In genomic region chr1:47751188-47751587, GRCh38 we compare ENCODE assay signal across 19 cellular contexts.
DNase-seq lines count a peak whose midpoint lies in the region; ATAC-seq and TF ChIP-seq lines count a peak whose summit lies in the region.
"Had no signal": no experiment of that assay in that cellular context is flagged by ENCODE, and none has a peak within 500 bp of the region (broad histone marks: within the 10 kb centered on the region; RNA-seq: fewer than 3 reads in every experiment).

No MANE protein-coding gene starts in this region.

- no peaks in the 10 kb centered on the region for H3K4me1 Mint-ChIP-seq in activated T-helper 2 cell treated with anti-CD3 and anti-CD28 coated beads, Interferon-gamma antibody, Interleukin-2, Interleukin-4, amounts not matched to agents 10 μg/mL and 5 μg/mL and 100 μg/mL, durations not matched to agents 14 hours and 24 hours and 36 hours (ENCODE audit: low read depth)
- H3K4me1 Mint-ChIP-seq: CD4-positive, alpha-beta memory T cell; stimulated activated effector memory CD8-positive, alpha-beta T cell treated with anti-CD3 and anti-CD28 coated beads, Interleukin-12 subunit alpha, Interleukin-12 subunit beta, amount 100 ng/mL, for 72 hours had no signal

- no peak for ATAC-seq in GM19463 (IDR thresholded peaks at IDR 0.05; ENCODE audit: unreplicated experiment)
- ATAC-seq: stimulated activated effector memory CD8-positive, alpha-beta T cell treated with anti-CD3 and anti-CD28 coated beads, Interleukin-12 subunit alpha, Interleukin-12 subunit beta, amount 100 ng/mL, for 72 hours had no signal

- no peaks in the 10 kb centered on the region for H3K27me3 ChIP-seq in tibial artery
- H3K27me3 ChIP-seq: upper lobe of left lung had no signal

- no peaks in the 10 kb centered on the region for H3K9me3 ChIP-seq in tibial artery
- H3K9me3 ChIP-seq: upper lobe of left lung had no signal

- H3K36me3 Mint-ChIP-seq in activated T-helper 2 cell treated with anti-CD3 and anti-CD28 coated beads, Interferon-gamma antibody, Interleukin-2, Interleukin-4, amounts not matched to agents 10 μg/mL and 5 μg/mL and 100 μg/mL, durations not matched to agents 14 hours and 24 hours and 36 hours (ENCODE audit: low read depth), result no peaks in the 10 kb centered on the region
- H3K36me3 Mint-ChIP-seq: CD4-positive, alpha-beta memory T cell; stimulated activated effector memory CD8-positive, alpha-beta T cell treated with anti-CD3 and anti-CD28 coated beads, Interleukin-12 subunit alpha, Interleukin-12 subunit beta, amount 100 ng/mL, for 72 hours had no signal

- H3K4me3 ChIP-seq in fibroblast of mammary gland (ENCODE audit: control insufficient read depth, low read depth, low read length) (no peak overlapping the region), tibial artery (no peak overlapping the region)
- H3K4me3 ChIP-seq: skin epidermis, upper lobe of left lung had no signal

- intact Hi-C loops in tibial artery (cut with DNase I; ENCODE audit: low total_unique reads), result no loop called here
- intact Hi-C loops in activated T-helper 2 cell treated with anti-CD3 and anti-CD28 coated beads, Interferon-gamma antibody, Interleukin-2, Interleukin-4, amounts not matched to agents 10 μg/mL and 5 μg/mL and 100 μg/mL, durations not matched to agents 14 hours and 24 hours and 36 hours (cut with micrococcal nuclease), result no loop called here

- no peaks in the 10 kb centered on the region for H3K36me3 ChIP-seq in tibial artery
- H3K36me3 ChIP-seq: upper lobe of left lung had no signal

- H3K4me1 ChIP-seq in tibial artery, result peaks cover 0 to 34% (median 21%) of the 10 kb centered on the region in 4 donors

- H3K9me3 Mint-ChIP-seq in activated T-helper 2 cell treated with anti-CD3 and anti-CD28 coated beads, Interferon-gamma antibody, Interleukin-2, Interleukin-4, amounts not matched to agents 10 μg/mL and 5 μg/mL and 100 μg/mL, durations not matched to agents 14 hours and 24 hours and 36 hours, result no peaks in the 10 kb centered on the region
- H3K9me3 Mint-ChIP-seq: CD4-positive, alpha-beta memory T cell; H9; stimulated activated effector memory CD8-positive, alpha-beta T cell treated with anti-CD3 and anti-CD28 coated beads, Interleukin-12 subunit alpha, Interleukin-12 subunit beta, amount 100 ng/mL, for 72 hours had no signal

- H3K27ac ChIP-seq in tibial artery, result peak overlapping the region; percentile 79 to 90
- H3K27ac ChIP-seq: epithelial cell of prostate had no signal

- no peak overlapping the region for H3K27ac Mint-ChIP-seq in activated T-helper 2 cell treated with anti-CD3 and anti-CD28 coated beads, Interferon-gamma antibody, Interleukin-2, Interleukin-4, amounts not matched to agents 10 μg/mL and 5 μg/mL and 100 μg/mL, durations not matched to agents 14 hours and 24 hours and 36 hours
- H3K27ac Mint-ChIP-seq: CD4-positive, alpha-beta memory T cell; H9; stimulated activated effector memory CD8-positive, alpha-beta T cell treated with anti-CD3 and anti-CD28 coated beads, Interleukin-12 subunit alpha, Interleukin-12 subunit beta, amount 100 ng/mL, for 72 hours had no signal

- DNase-seq in NCI-H748 (lab: John Stamatoyannopoulos, UW; ENCODE audit: unreplicated experiment), result peak; percentile 49
- DNase-seq in NCI-H748 treated with DMSO at 0.1 percent for 48 hours (lab: John Stamatoyannopoulos, UW), result no peak
- DNase-seq in NCI-H510A treated with DMSO at 0.1 percent for 48 hours (lab: John Stamatoyannopoulos, UW), result peak; percentile 48
- DNase-seq in fibroblast of mammary gland (ENCODE audit: low read depth), result peak; percentile 8
- no peak for DNase-seq in tibial artery
- no peak for DNase-seq in AG08396 (ENCODE audit: low spot score)
- DNase-seq in activated T-helper 2 cell treated with anti-CD3 and anti-CD28 coated beads, Interferon-gamma antibody, Interleukin-2, Interleukin-4, amounts not matched to agents 10 μg/mL and 5 μg/mL and 100 μg/mL, durations not matched to agents 14 hours and 24 hours and 36 hours (ENCODE audit: low spot score), result no peak
- DNase-seq: amniotic stem cell; CD4-positive, alpha-beta memory T cell; H9; KBM-7; NCI-H146; NCI-H526 treated with DMSO at 0.1 percent for 48 hours; RPMI8226; upper lobe of left lung had no signal

- no peak overlapping the region for H3K4me3 Mint-ChIP-seq in activated T-helper 2 cell treated with anti-CD3 and anti-CD28 coated beads, Interferon-gamma antibody, Interleukin-2, Interleukin-4, amounts not matched to agents 10 μg/mL and 5 μg/mL and 100 μg/mL, durations not matched to agents 14 hours and 24 hours and 36 hours (ENCODE audit: low read depth)
- H3K4me3 Mint-ChIP-seq: CD4-positive, alpha-beta memory T cell; H9; stimulated activated effector memory CD8-positive, alpha-beta T cell treated with anti-CD3 and anti-CD28 coated beads, Interleukin-12 subunit alpha, Interleukin-12 subunit beta, amount 100 ng/mL, for 72 hours had no signal

- TF ChIP-seq CTCF in fibroblast of mammary gland (conservative IDR thresholded peaks at IDR 0.05; ENCODE audit: control insufficient read depth, insufficient read depth, low read depth, low read length) (no peak), tibial artery (IDR thresholded peaks at IDR 0.05) (no peak)

- H3K27me3 Mint-ChIP-seq in activated T-helper 2 cell treated with anti-CD3 and anti-CD28 coated beads, Interferon-gamma antibody, Interleukin-2, Interleukin-4, amounts not matched to agents 10 μg/mL and 5 μg/mL and 100 μg/mL, durations not matched to agents 14 hours and 24 hours and 36 hours (ENCODE audit: low read depth), result no peaks in the 10 kb centered on the region

Comparison
In these comparisons a context has a peak if more than half of its experiments do, and no peak if none do; other contexts are left out.
1. DNase-seq: peak in NCI-H748 (single experiment), NCI-H510A treated with DMSO at 0.1 percent for 48 hours (single experiment) and fibroblast of mammary gland (single experiment); none in NCI-H748 treated with DMSO at 0.1 percent for 48 hours (single experiment), tibial artery (0 of 2), AG08396 (single experiment) and activated T-helper 2 cell treated with anti-CD3 and anti-CD28 coated beads, Interferon-gamma antibody, Interleukin-2, Interleukin-4, amounts not matched to agents 10 μg/mL and 5 μg/mL and 100 μg/mL, durations not matched to agents 14 hours and 24 hours and 36 hours (single experiment).